23 cellular contexts compared by ENCODE assay signal in genomic region chr21:30104246-30104645, GRCh38.
DNase-seq lines count a peak whose midpoint lies in the region; FAIRE-seq and TF ChIP-seq lines count a peak whose summit lies in the region.
"Had no signal": no experiment of that assay in that cellular context is flagged by ENCODE, and none has a peak within 500 bp of the region (broad histone marks: within the 10 kb centered on the region; RNA-seq: fewer than 3 reads in every experiment).

No MANE protein-coding gene starts in this region.

- H3K79me2 ChIP-seq in keratinocyte (ENCODE audit: control insufficient read depth, insufficient read depth, low read length): no peaks in the 10 kb centered on the region

- intact Hi-C loops in esophagus muscularis mucosa (cut with DNase I): no loop called here
- intact Hi-C loops in thyroid gland (cut with DNase I): no loop called here

- TF ChIP-seq CTCF in epithelial cell of esophagus (IDR thresholded peaks at IDR 0.05; ENCODE audit: insufficient read depth, low read depth, low read length, missing control alignments) (no peak), keratinocyte (optimal IDR thresholded peaks at IDR 0.05 in 1 of 3, IDR thresholded peaks at IDR 0.05 in 1 of 3, conservative IDR thresholded peaks at IDR 0.05 in 1 of 3; ENCODE audit: extremely low read depth in 1 of 3, insufficient read depth in 2 of 3, low read length in 3 of 3) (no peak), esophagus muscularis mucosa (IDR thresholded peaks at IDR 0.05) (no peak), thyroid gland (IDR thresholded peaks at IDR 0.05) (no peak)

- no peak for FAIRE-seq in keratinocyte (lab: Jason Lieb, UNC)
- FAIRE-seq: A204.1, GM12878, GM19239 had no signal

- H3K4me3 ChIP-seq in epithelial cell of esophagus (ENCODE audit: low read length) (no peak overlapping the region), keratinocyte (ENCODE audit: control insufficient read depth in 2 of 3, extremely low read depth in 1 of 3, insufficient read depth in 2 of 3, low read depth in 1 of 3, low read length in 3 of 3) (no peak overlapping the region), esophagus muscularis mucosa (no peak overlapping the region), thyroid gland (replicated peaks in 1 of 3) (no peak overlapping the region)
- H3K4me3 ChIP-seq: GM12878, GM23248, HAP-1 had no signal

- no peaks in the 10 kb centered on the region for H4K20me1 ChIP-seq in keratinocyte (ENCODE audit: control insufficient read depth, extremely low read depth, insufficient read depth, low read length)

- no peaks in the 10 kb centered on the region for H3K9me3 ChIP-seq in keratinocyte (ENCODE audit: control insufficient read depth, low read depth, low read length)
- H3K9me3 ChIP-seq in esophagus muscularis mucosa: no peaks in the 10 kb centered on the region
- H3K9me3 ChIP-seq in thyroid gland: no peaks in the 10 kb centered on the region
- H3K9me3 ChIP-seq: BE2C had no signal

- H3K9me1 ChIP-seq in keratinocyte (ENCODE audit: control insufficient read depth, extremely low read depth, insufficient read depth, low read length): no peaks in the 10 kb centered on the region

- H3K27ac ChIP-seq in keratinocyte (ENCODE audit: control insufficient read depth, insufficient read depth, low read length) (no peak overlapping the region), esophagus muscularis mucosa (replicated peaks in 1 of 4) (no peak overlapping the region), thyroid gland (no peak overlapping the region)
- H3K27ac ChIP-seq: GM23248 had no signal

- dilution Hi-C loops in keratinocyte (cut with MboI; ENCODE audit: extremely low pct_ligation_motif_present, low sequenced_read_pairs): no loop called here

- H3K27me3 ChIP-seq in keratinocyte (ENCODE audit: control insufficient read depth, extremely low read depth, insufficient read depth, low read length) (no peaks in the 10 kb centered on the region), esophagus muscularis mucosa (no peaks in the 10 kb centered on the region), thyroid gland (no peaks in the 10 kb centered on the region)
- H3K27me3 ChIP-seq: BE2C had no signal

- 80% methylated on average over 2 of the region's 2 CpGs for WGBS in esophagus muscularis mucosa
- WGBS in thyroid gland, 2 donors: 33 to 56% methylated on average over 2 of the region's 2 CpGs

- TF ChIP-seq EP300 in esophagus muscularis mucosa (IDR thresholded peaks at IDR 0.05): no peak

- no peak overlapping the region for H3K4me2 ChIP-seq in keratinocyte (ENCODE audit: control insufficient read depth, extremely low read depth, insufficient read depth, low read depth, low read length)

- no peak for TF ChIP-seq POLR2A in esophagus muscularis mucosa (IDR thresholded peaks at IDR 0.05; ENCODE audit: low read depth)
- no peak for TF ChIP-seq POLR2A in thyroid gland (IDR thresholded peaks at IDR 0.05)

- no peak overlapping the region for H3K9ac ChIP-seq in keratinocyte (ENCODE audit: control insufficient read depth, extremely low read depth, insufficient read depth, low read length)
- H3K9ac ChIP-seq: GM23248 had no signal

- peak overlapping the region; percentile 18 for H2AFZ ChIP-seq in keratinocyte (ENCODE audit: control insufficient read depth, low read length)
- H2AFZ ChIP-seq: GM23248 had no signal

- H3K4me1 ChIP-seq in keratinocyte (ENCODE audit: control insufficient read depth, extremely low read depth, insufficient read depth, low read length): no peaks in the 10 kb centered on the region
- H3K4me1 ChIP-seq in esophagus muscularis mucosa: no peaks in the 10 kb centered on the region
- H3K4me1 ChIP-seq in thyroid gland: no peaks in the 10 kb centered on the region
- H3K4me1 ChIP-seq: BE2C, HAP-1 had no signal

- DNase-seq in epithelial cell of esophagus (ENCODE audit: low read depth): peak; percentile 40
- no peak for DNase-seq in keratinocyte (ENCODE audit: low read depth, low spot score)
- peak; percentile 40 for DNase-seq in left kidney (ENCODE audit: low read depth, low spot score)
- peak; percentile 85 for DNase-seq in renal cortical epithelial cell (ENCODE audit: low read depth)
- DNase-seq in esophagus muscularis mucosa (ENCODE audit: extremely low spot score): no peak
- no peak for DNase-seq in thyroid gland
- DNase-seq in occipital lobe (lab: John Stamatoyannopoulos, UW): no peak
- no peak for DNase-seq in NCI-H82 (lab: John Stamatoyannopoulos, UW)
- DNase-seq: ACHN; BE2C; C1 segment of cervical spinal cord; CD4-positive, CD25-positive, alpha-beta regulatory T cell; CD8-positive, alpha-beta memory T cell; COR-L47; DMS 273 treated with DMSO at 0.1 percent for 48 hours; DMS53; DND-41; EL; GM23248 had no signal

- H3K36me3 ChIP-seq in keratinocyte (ENCODE audit: control insufficient read depth in 2 of 2, extremely low read depth in 1 of 2, insufficient read depth in 2 of 2, low read length in 2 of 2): no peaks in the 10 kb centered on the region
- no peaks in the 10 kb centered on the region for H3K36me3 ChIP-seq in esophagus muscularis mucosa
- no peaks in the 10 kb centered on the region for H3K36me3 ChIP-seq in thyroid gland
- H3K36me3 ChIP-seq: BE2C, HAP-1 had no signal

Comparison
In these comparisons a context has a peak if more than half of its experiments do, and no peak if none do; other contexts are left out.
1. DNase-seq: peak in epithelial cell of esophagus (single experiment), left kidney (single experiment) and renal cortical epithelial cell (single experiment); none in keratinocyte (single experiment), esophagus muscularis mucosa (single experiment), thyroid gland (0 of 2), occipital lobe (single experiment) and NCI-H82 (single experiment).